ENCODE assay signal across 9 cellular contexts in genomic region chr20:1313236-1313964, GRCh38. TPM values are rescaled to one million over a fixed set of nuclear protein-coding genes. Genes with fewer than 3 reads are reported as not detected.
A peak's percentile ranks its signal among the peaks of the same experiment; 100 is the strongest.
DNase-seq lines count a peak whose midpoint lies in the region; ATAC-seq and TF ChIP-seq lines count a peak whose summit lies in the region.
"Had no signal": no experiment of that assay in that cellular context is flagged by ENCODE, and none has a peak within 500 bp of the region (broad histone marks: within the 10 kb centered on the region; RNA-seq: fewer than 3 reads in every experiment).

No MANE protein-coding gene starts in this region.

- in situ Hi-C loops in astrocyte of the cerebellum (cut with HindIII; ENCODE audit: low sequenced_read_pairs), result no loop called here

- H3K4me1 Mint-ChIP-seq in T-helper 17 cell, result peaks cover 4% of the 10 kb centered on the region

- intact Hi-C loops in sciatic nerve (cut with DNase I), result loop anchor here (10.0 kb wide), 1 partner anchor 131 kb away; no protein-coding TSS in a partner anchor

- peak; percentile 73 for DNase-seq in Daoy (ENCODE audit: low read depth)
- peak; percentile 69 for DNase-seq in NB4 (ENCODE audit: low read depth)
- DNase-seq in T-helper 17 cell, result peak; percentile 55 to 65 (median 61)
- DNase-seq in astrocyte of the cerebellum (ENCODE audit: low read depth), result peak; percentile 39
- DNase-seq in hippocampal formation (lab: John Stamatoyannopoulos, UW), result peak; percentile 60 to 68
- peak; percentile 89 for DNase-seq in sciatic nerve (ENCODE audit: low spot score)

- ATAC-seq in T-helper 17 cell (peak; percentile 81), sciatic nerve (peak; percentile 94), HG03280 (IDR thresholded peaks at IDR 0.05; ENCODE audit: unreplicated experiment) (no peak), GM19463 (IDR thresholded peaks at IDR 0.05; ENCODE audit: unreplicated experiment) (no peak)

- no peak for TF ChIP-seq POLR2A in NB4 (IDR thresholded peaks at IDR 0.05; ENCODE audit: extremely low read depth, insufficient read length)

- H3K27ac Mint-ChIP-seq in T-helper 17 cell, result peak overlapping the region; percentile 67
- H3K27ac Mint-ChIP-seq: dendritic cell treated with granulocyte-macrophage colony-stimulating factor and Interleukin-4, amounts not matched to agents 40 ng/mL and 50 ng/mL, for 4 days had no signal

- H3K9me3 ChIP-seq in T-helper 17 cell (ENCODE audit: control insufficient read depth, low read length, poor library complexity, severe bottlenecking), result no peaks in the 10 kb centered on the region

- H3K4me3 ChIP-seq in NB4 (ENCODE audit: low read depth, low read length) (no peak overlapping the region), astrocyte of the cerebellum (ENCODE audit: low read depth, low read length) (peak overlapping the region; percentile 28)

- TF ChIP-seq CTCF in NB4 (IDR thresholded peaks at IDR 0.05; ENCODE audit: low read depth, low read length), result peak; percentile 95
- peak; percentile 97 for TF ChIP-seq CTCF in astrocyte of the cerebellum (IDR thresholded peaks at IDR 0.05; ENCODE audit: low read depth, low read length, missing control alignments)

- no peaks in the 10 kb centered on the region for H3K36me3 Mint-ChIP-seq in T-helper 17 cell (ENCODE audit: low read depth)

- no peak overlapping the region for H3K4me3 Mint-ChIP-seq in T-helper 17 cell
- H3K4me3 Mint-ChIP-seq: dendritic cell treated with granulocyte-macrophage colony-stimulating factor and Interleukin-4, amounts not matched to agents 40 ng/mL and 50 ng/mL, for 4 days had no signal

- no peaks in the 10 kb centered on the region for H3K27me3 Mint-ChIP-seq in T-helper 17 cell

RNA-seq across cellular contexts. Expression of gene SDCBP2, which starts 15.5 kb away (rescaled TPM):
- 1.3 and 3.7 TPM in 2 replicates for total RNA-seq in Daoy (2014; rRNA removed; shearing (Covaris generic))
- total RNA-seq in T-helper 17 cell, result 1 to 10 TPM; 1.2 to 2.3 TPM
- total RNA-seq in sciatic nerve, result 5.9 TPM

RNA-seq across cellular contexts. Expression of gene SNPH, which starts 47.3 kb away (rescaled TPM):
- 1.6 and 3.0 TPM in 2 replicates for total RNA-seq in Daoy (2014; rRNA removed; shearing (Covaris generic))
- total RNA-seq in T-helper 17 cell, result 1 to 10 TPM; 6.7 to 9.4 TPM
- total RNA-seq in sciatic nerve, result 4.9 TPM

Comparison
In these comparisons a context has a peak if more than half of its experiments do, and no peak if none do; other contexts are left out.
1. DNase-seq: peak in every context shown above with its lines; median percentile 89 in sciatic nerve; 73 in Daoy; 69 in NB4; 64 in hippocampal formation; 61 in T-helper 17 cell; 39 in astrocyte of the cerebellum.
2. ATAC-seq: peak in T-helper 17 cell (single experiment) and sciatic nerve (single experiment); none in HG03280 (single experiment) and GM19463 (single experiment).